In genomic region chr11:59216654-59217640, GRCh38 we compare ENCODE assay signal across 8 cellular contexts. TPM values are rescaled to one million over a fixed set of nuclear protein-coding genes. Genes with fewer than 3 reads are reported as not detected.
DNase-seq lines count a peak whose midpoint lies in the region; ATAC-seq and TF ChIP-seq lines count a peak whose summit lies in the region.

No MANE protein-coding gene starts in this region.

- H3K4me3 ChIP-seq in rectal smooth muscle tissue (ENCODE audit: low read length), result no peak overlapping the region

- H3K36me3 ChIP-seq in rectal smooth muscle tissue (ENCODE audit: control insufficient read depth, insufficient read depth, low read length), result no peaks in the 10 kb centered on the region

- H3K36me3 Mint-ChIP-seq in central memory CD8-positive, alpha-beta T cell (ENCODE audit: insufficient read depth), result no peaks in the 10 kb centered on the region

- no peaks in the 10 kb centered on the region for H3K4me1 ChIP-seq in rectal smooth muscle tissue (ENCODE audit: control insufficient read depth, insufficient read depth, low read length)

- peak; percentile 81 for ATAC-seq in GM18499 (IDR thresholded peaks at IDR 0.05; ENCODE audit: insufficient read depth, unreplicated experiment)
- ATAC-seq in GM21576 (IDR thresholded peaks at IDR 0.05; ENCODE audit: unreplicated experiment), result peak; percentile 85
- ATAC-seq in central memory CD8-positive, alpha-beta T cell (replicated peaks; ENCODE audit: extremely low read depth, poor library complexity, severe bottlenecking), result peak; percentile 58

- no peak for TF ChIP-seq POLR2A in erythroblast (IDR thresholded peaks at IDR 0.05; ENCODE audit: low read length)

- no peak overlapping the region for H3K9ac ChIP-seq in rectal smooth muscle tissue (ENCODE audit: low read length)

- H3K27ac Mint-ChIP-seq in central memory CD8-positive, alpha-beta T cell (ENCODE audit: low read depth), result no peak overlapping the region

- DNase-seq in HT1080 (ENCODE audit: low read depth), result peak; percentile 69
- DNase-seq in central memory CD8-positive, alpha-beta T cell (ENCODE audit: low spot score in 2 of 2), result no peak
- DNase-seq in NCI-H510A (lab: John Stamatoyannopoulos, UW), result no peak
- no peak for DNase-seq in erythroblast (lab: John Stamatoyannopoulos, UW)
- no peak for DNase-seq in SHP77 treated with DMSO at 0.1 percent for 48 hours (lab: John Stamatoyannopoulos, UW)

- H3K9me3 Mint-ChIP-seq in central memory CD8-positive, alpha-beta T cell, result no peaks in the 10 kb centered on the region

- peaks cover 23% of the 10 kb centered on the region for H3K27me3 Mint-ChIP-seq in central memory CD8-positive, alpha-beta T cell

- no peaks in the 10 kb centered on the region for H3K27me3 ChIP-seq in rectal smooth muscle tissue (ENCODE audit: control insufficient read depth, insufficient read depth, low read length)

- no peaks in the 10 kb centered on the region for H3K4me1 Mint-ChIP-seq in central memory CD8-positive, alpha-beta T cell

- peak overlapping the region; percentile 30 for H3K27ac ChIP-seq in rectal smooth muscle tissue (ENCODE audit: low read depth, low read length)

- H3K4me3 Mint-ChIP-seq in central memory CD8-positive, alpha-beta T cell, result no peak overlapping the region

RNA-seq across cellular contexts. Expression of gene MPEG1, which starts 4.2 kb away (rescaled TPM):
- total RNA-seq in HT1080 (2014; rRNA removed; shearing (Covaris generic)), result not detected in 2 replicates
- not detected in 2 replicates for polyA plus RNA-seq in HT1080 (2015; cell fraction: cytosol; rRNA removed)
- polyA plus RNA-seq in HT1080 (2015; cell fraction: nucleus; rRNA removed), result not detected in 2 replicates

RNA-seq across cellular contexts. Expression of gene DTX4, which starts 45.0 kb away (rescaled TPM):
- total RNA-seq in HT1080 (2014; rRNA removed; shearing (Covaris generic)), result 1.2 and 2.8 TPM in 2 replicates
- 0.67 and 1.3 TPM in 2 replicates for polyA plus RNA-seq in HT1080 (2015; cell fraction: cytosol; rRNA removed)
- 1.00 and 1.4 TPM in 2 replicates for polyA plus RNA-seq in HT1080 (2015; cell fraction: nucleus; rRNA removed)
